In the genomic region with DNA sequence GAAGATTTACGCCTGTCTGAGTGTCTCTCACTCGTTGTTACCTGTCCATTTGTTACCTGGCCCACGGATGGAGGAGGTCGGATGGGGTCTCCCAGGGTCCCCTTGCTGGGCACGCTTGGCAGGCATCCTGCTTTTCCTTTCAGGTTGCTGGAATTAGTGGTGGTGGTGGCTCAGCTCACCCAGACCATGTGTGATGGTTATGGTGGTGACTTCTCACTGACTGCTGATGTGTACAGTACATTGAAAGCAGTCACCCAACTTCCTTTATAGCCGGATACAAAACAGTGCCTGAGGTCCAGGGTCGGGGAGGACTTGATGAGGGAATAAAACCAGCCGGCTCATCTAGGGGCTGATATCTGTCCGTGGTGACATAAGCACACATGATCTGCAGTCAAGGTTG, we compare ENCODE assay signal across 12 cellular contexts. TPM values are rescaled to one million over a fixed set of nuclear protein-coding genes. Genes with fewer than 3 reads are reported as not detected.
A peak's percentile ranks its signal among the peaks of the same experiment; 100 is the strongest.
DNase-seq lines count a peak whose midpoint lies in the region; ATAC-seq, FAIRE-seq and TF ChIP-seq lines count a peak whose summit lies in the region.
"Had no signal": no experiment of that assay in that cellular context is flagged by ENCODE, and none has a peak within 500 bp of the region (broad histone marks: within the 10 kb centered on the region; RNA-seq: fewer than 3 reads in every experiment).

No MANE protein-coding gene starts in this region.

- H3K9ac ChIP-seq in HepG2 (ENCODE audit: insufficient read depth, low read depth, low read length) = no peak overlapping the region

- TF ChIP-seq RAD21 in A549 (conservative IDR thresholded peaks at IDR 0.05 in 1 of 2, IDR thresholded peaks at IDR 0.05 in 1 of 2) = no peak
- TF ChIP-seq RAD21 in HepG2 (CRISPR knock-in tag; IDR thresholded peaks at IDR 0.05) = no peak

- DNase-seq in A549 (ENCODE audit: low read depth in 1 of 2, low spot score in 1 of 2) (no peak), mesenteric fat pad (ENCODE audit: low spot score) (peak; percentile 69), left lobe of liver (ENCODE audit: low spot score) (no peak), NCI-H2227 treated with DMSO at 0.1 percent for 48 hours (lab: John Stamatoyannopoulos, UW) (no peak), HepG2 (ENCODE audit: low spot score) (no peak), upper lobe of left lung (no peak)
- DNase-seq in CD4-positive, alpha-beta T cell = no peak
- peak; percentile 40 for DNase-seq in activated CD8-positive, alpha-beta T cell treated with anti-CD3 and anti-CD28 coated beads, Interleukin-2, amount 10 ng/mL, durations not matched to agents 7 days and 5 days
- DNase-seq: foreskin fibroblast, GOT3, PC-9 had no signal

- no peaks in the 10 kb centered on the region for H3K27me3 ChIP-seq in CD4-positive, alpha-beta T cell (ENCODE audit: control insufficient read depth, insufficient read depth, low read length)
- H3K27me3 ChIP-seq in HepG2 (ENCODE audit: control insufficient read depth in 1 of 2, insufficient read depth in 2 of 2, low read length in 2 of 2) = no peaks in the 10 kb centered on the region
- H3K27me3 ChIP-seq in upper lobe of left lung = no peaks in the 10 kb centered on the region
- H3K27me3 ChIP-seq: ascending aorta had no signal

- H3K9me3 Mint-ChIP-seq in CD4-positive, alpha-beta T cell = no peaks in the 10 kb centered on the region
- H3K9me3 Mint-ChIP-seq in activated CD8-positive, alpha-beta T cell treated with anti-CD3 and anti-CD28 coated beads, Interleukin-2, amount 10 ng/mL, durations not matched to agents 7 days and 5 days (ENCODE audit: insufficient read depth) = no peaks in the 10 kb centered on the region

- H3K36me3 Mint-ChIP-seq in CD4-positive, alpha-beta T cell (ENCODE audit: low read depth) = no peaks in the 10 kb centered on the region
- peaks cover 1% of the 10 kb centered on the region for H3K36me3 Mint-ChIP-seq in activated CD8-positive, alpha-beta T cell treated with anti-CD3 and anti-CD28 coated beads, Interleukin-2, amount 10 ng/mL, durations not matched to agents 7 days and 5 days (ENCODE audit: low read depth)

- no peak overlapping the region for H2AFZ ChIP-seq in HepG2 (ENCODE audit: low read length)
- H2AFZ ChIP-seq: PC-9 had no signal

- FAIRE-seq in A549 (lab: Jason Lieb, UNC) (no peak), HepG2 (lab: Jason Lieb, UNC) (no peak)

- in situ Hi-C loops in HepG2 (cut with HindIII; ENCODE audit: extremely low pct_ligation_motif_present, low pct_unique_long_range_greater_than_20kb) = no loop called here

- peak overlapping the region; percentile 88 for H3K27ac Mint-ChIP-seq in CD4-positive, alpha-beta T cell
- H3K27ac Mint-ChIP-seq in activated CD8-positive, alpha-beta T cell treated with anti-CD3 and anti-CD28 coated beads, Interleukin-2, amount 10 ng/mL, durations not matched to agents 7 days and 5 days = peak overlapping the region; percentile 76

- TF ChIP-seq POLR2A in A549 (IDR thresholded peaks at IDR 0.05; ENCODE audit: low read length) (no peak), HepG2 (IDR thresholded peaks at IDR 0.05; ENCODE audit: insufficient read depth in 1 of 2, low read depth in 2 of 2, low read length in 2 of 2) (no peak), upper lobe of left lung (IDR thresholded peaks at IDR 0.05) (no peak)

- H3K27me3 Mint-ChIP-seq in CD4-positive, alpha-beta T cell = no peaks in the 10 kb centered on the region
- H3K27me3 Mint-ChIP-seq in activated CD8-positive, alpha-beta T cell treated with anti-CD3 and anti-CD28 coated beads, Interleukin-2, amount 10 ng/mL, durations not matched to agents 7 days and 5 days (ENCODE audit: low read depth) = no peaks in the 10 kb centered on the region

- H3K79me2 ChIP-seq in HepG2 (ENCODE audit: insufficient read depth, low read length) = peaks cover 51% of the 10 kb centered on the region

- TF ChIP-seq CTCF in A549 (IDR thresholded peaks at IDR 0.05) = no peak
- TF ChIP-seq CTCF in CD4-positive, alpha-beta T cell (IDR thresholded peaks at IDR 0.05) = no peak
- no peak for TF ChIP-seq CTCF in HepG2 (CRISPR knock-in tag; IDR thresholded peaks at IDR 0.05)
- TF ChIP-seq CTCF in upper lobe of left lung (IDR thresholded peaks at IDR 0.05) = no peak

- CTCF ChIA-PET in A549 (lab: Yijun Ruan, JAX) = interaction anchor here (1.2 to 2.9 kb wide), 7 partner anchors 9 to 208 kb away, joined by 3 to 14 read pairs (median 5); no protein-coding TSS in a partner anchor
- CTCF ChIA-PET in CD4-positive, alpha-beta T cell (lab: Charles Lee) = interaction anchor here (0.5 to 2.0 kb wide), 4 partner anchors 11 to 307 kb away, joined by 3 to 9 read pairs (median 4); no protein-coding TSS in a partner anchor
- CTCF ChIA-PET in activated CD8-positive, alpha-beta T cell treated with anti-CD3 and anti-CD28 coated beads, Interleukin-2, amount 10 ng/mL, durations not matched to agents 7 days and 5 days (lab: Charles Lee) = interaction anchor here (1.3 to 5.1 kb wide), 6 partner anchors 9 to 208 kb away, joined by 3 to 32 read pairs (median 9); no protein-coding TSS in a partner anchor
- CTCF ChIA-PET in HepG2 (lab: Yijun Ruan, JAX; ENCODE audit: low intra/inter-chr PET ratio, low total read pairs) = no interaction called here

- intact Hi-C loops in CD4-positive, alpha-beta T cell (cut with DNase I, micrococcal nuclease) = no loop called here
- intact Hi-C loops in HepG2 (cut with micrococcal nuclease; ENCODE audit: unreplicated experiment) = no loop called here

- H3K4me1 ChIP-seq in A549 (peaks cover 67% of the 10 kb centered on the region), HepG2 (ENCODE audit: insufficient read depth, low read length) (peaks cover 48% of the 10 kb centered on the region), upper lobe of left lung (peaks cover 77 to 91% (median 82%) of the 10 kb centered on the region in 4 donors)

- WGBS in A549 (ENCODE audit: missing lambda C conversion rate) = 88% methylated on average over 9 of the region's 9 CpGs
- 96% methylated on average over 9 of the region's 9 CpGs for WGBS in HepG2 (ENCODE audit: low lambda C conversion rate)
- 76 to 85% methylated on average over 9 of the region's 9 CpGs for WGBS in upper lobe of left lung, 2 donors

- TF ChIP-seq EP300 in A549 (IDR thresholded peaks at IDR 0.05) (no peak), HepG2 (IDR thresholded peaks at IDR 0.05; ENCODE audit: low read depth in 2 of 2, low read length in 2 of 2) (no peak), HepG2 (CRISPR knock-in tag; IDR thresholded peaks at IDR 0.05; ENCODE audit: borderline replicate concordance) (no peak), upper lobe of left lung (IDR thresholded peaks at IDR 0.05) (no peak)

- BruUV-seq in HepG2 (replicated peaks; lab: Mats Ljungman, UMichigan) = no TSS peak

- no peaks in the 10 kb centered on the region; a peak in 1 of 5 replicates for H3K36me3 ChIP-seq in HepG2 (replicated peaks in 1 of 2; ENCODE audit: control insufficient read depth in 1 of 2, insufficient read depth in 2 of 2, low read length in 2 of 2)
- no peaks in the 10 kb centered on the region for H3K36me3 ChIP-seq in upper lobe of left lung
- H3K36me3 ChIP-seq: ascending aorta had no signal

- H3K4me2 ChIP-seq in A549 = peak overlapping the region; percentile 25; the same call in 1 of the 3 replicates
- no peak overlapping the region for H3K4me2 ChIP-seq in HepG2 (ENCODE audit: low read depth, low read length)
- H3K4me2 ChIP-seq: PC-9 had no signal

- H4K20me1 ChIP-seq in HepG2 (ENCODE audit: insufficient read depth, low read length) = peaks cover 15% of the 10 kb centered on the region; the same call in 1 of the 2 replicates

- POLR2A ChIA-PET in A549 (lab: Yijun Ruan, JAX) (no interaction called here), HepG2 (lab: Yijun Ruan, JAX) (no interaction called here)
- POLR2A ChIA-PET in CD4-positive, alpha-beta T cell (lab: Charles Lee) = interaction anchor here (0.6 to 2.4 kb wide), 9 partner anchors 9 to 217 kb away, joined by 3 to 9 read pairs (median 5); partner anchors contain the start of genes DYRK3 and FCMR
- POLR2A ChIA-PET in activated CD8-positive, alpha-beta T cell treated with anti-CD3 and anti-CD28 coated beads, Interleukin-2, amount 10 ng/mL, durations not matched to agents 7 days and 5 days (lab: Charles Lee) = interaction anchor here (0.5 to 1.1 kb wide), 4 partner anchors 11 to 30 kb away, joined by 3 to 5 read pairs (median 4); no protein-coding TSS in a partner anchor

- peak overlapping the region; percentile 54 for H3K4me3 Mint-ChIP-seq in CD4-positive, alpha-beta T cell
- H3K4me3 Mint-ChIP-seq in activated CD8-positive, alpha-beta T cell treated with anti-CD3 and anti-CD28 coated beads, Interleukin-2, amount 10 ng/mL, durations not matched to agents 7 days and 5 days = peak overlapping the region; percentile 19

- H3K9me3 ChIP-seq in A549 (no peaks in the 10 kb centered on the region), HepG2 (ENCODE audit: low read length) (no peaks in the 10 kb centered on the region), upper lobe of left lung (no peaks in the 10 kb centered on the region)
- no peaks in the 10 kb centered on the region for H3K9me3 ChIP-seq in CD4-positive, alpha-beta T cell (ENCODE audit: control insufficient read depth, low read length)
- H3K9me3 ChIP-seq: ascending aorta had no signal

- H3K27ac ChIP-seq in A549 (no peak overlapping the region; a peak in 1 of 6 replicates), HepG2 (ENCODE audit: extremely low read length, insufficient read depth, low read length) (no peak overlapping the region), upper lobe of left lung (no peak overlapping the region)
- no peak overlapping the region for H3K27ac ChIP-seq in CD4-positive, alpha-beta T cell (ENCODE audit: low read depth, low read length)
- H3K27ac ChIP-seq: PC-9 had no signal

- H3K4me1 Mint-ChIP-seq in CD4-positive, alpha-beta T cell (ENCODE audit: low read depth) = peaks cover 93% of the 10 kb centered on the region
- H3K4me1 Mint-ChIP-seq in activated CD8-positive, alpha-beta T cell treated with anti-CD3 and anti-CD28 coated beads, Interleukin-2, amount 10 ng/mL, durations not matched to agents 7 days and 5 days (ENCODE audit: low read depth) = peaks cover 84% of the 10 kb centered on the region

- H3K4me3 ChIP-seq in A549 (no peak overlapping the region), HepG2 (replicated peaks in 1 of 3; ENCODE audit: insufficient read depth in 1 of 3, low read depth in 2 of 3, low read length in 3 of 3) (no peak overlapping the region), upper lobe of left lung (no peak overlapping the region)
- H3K4me3 ChIP-seq: ascending aorta, PC-9 had no signal

- ATAC-seq in A549 (no peak), left lobe of liver (no peak), HepG2 (no peak), upper lobe of left lung (ENCODE audit: low FRiP score in 2 of 2) (no peak)
- no peak for ATAC-seq in CD4-positive, alpha-beta T cell (ENCODE audit: poor library complexity)
- ATAC-seq in activated CD8-positive, alpha-beta T cell treated with anti-CD3 and anti-CD28 coated beads, Interleukin-2, amount 10 ng/mL, durations not matched to agents 7 days and 5 days = peak; percentile 68

RNA-seq across cellular contexts. Expression of gene MAPKAPK2, which starts 19.5 kb away (rescaled TPM):
- polyA plus RNA-seq in A549 (2011; rRNA removed) (37.2 and 48.5 TPM in 2 replicates), A549 (2017; fragmentation: RNase III; extraction: RNeasy Plus Mini Kit Qiagen cat#74134 plus additional on column Dnase treatment) (36.5 to 43.8 TPM (median 43.0 TPM) in 3 replicates), HepG2 (2011; rRNA removed) (34.0 and 40.1 TPM in 2 replicates)
- 34.3 and 42.5 TPM in 2 replicates for polyA plus RNA-seq in A549 (2012; cell fraction: cytosol; rRNA removed)
- 62.0 and 66.6 TPM in 2 replicates for polyA plus RNA-seq in A549 (2012; cell fraction: nucleus; rRNA removed)
- 49.2 and 51.4 TPM in 2 replicates for polyA minus RNA-seq in A549 (2011; rRNA and poly(A)+ RNA removed)
- total RNA-seq in CD4-positive, alpha-beta T cell = 100 to 1,000 TPM; 157 to 166 TPM
- total RNA-seq in activated CD8-positive, alpha-beta T cell treated with anti-CD3 and anti-CD28 coated beads, Interleukin-2, amount 10 ng/mL, durations not matched to agents 7 days and 5 days = 10 to 100 TPM; 59.0 to 61.3 TPM
- total RNA-seq in mesenteric fat pad (103 TPM), left lobe of liver (41.0 TPM), HepG2 (2016; rRNA removed; fragmentation: Illumina TruSeq; extraction: Trizol) (14.5 and 16.6 TPM in 2 replicates), upper lobe of left lung (100 to 1,000 TPM in 2 of 6 donors, 10 to 100 TPM in 4; 64.8 to 135 (median 84.3) TPM)
- 11.7 and 13.0 TPM in 2 replicates for total RNA-seq in HepG2 (2016; cell fraction: cytosol; rRNA removed; fragmentation: Illumina TruSeq; extraction: Trizol; ENCODE audit: low read depth)
- 11.8 and 16.6 TPM in 2 replicates for total RNA-seq in HepG2 (2016; cell fraction: insoluble cytoplasmic fraction; rRNA removed; fragmentation: Illumina TruSeq; extraction: Trizol)
- 26.9 and 28.5 TPM in 2 replicates for total RNA-seq in HepG2 (2016; cell fraction: membrane; rRNA removed; fragmentation: Illumina TruSeq; extraction: Trizol)
- 15.3 TPM in 2 replicates for total RNA-seq in HepG2 (2016; cell fraction: nucleus; rRNA removed; fragmentation: Illumina TruSeq; extraction: Trizol)
- 28.8 and 30.9 TPM in 2 replicates for polyA plus RNA-seq in HepG2 (2011; cell fraction: cytosol; rRNA removed)
- 60.6 and 63.0 TPM in 2 replicates for polyA plus RNA-seq in HepG2 (2011; cell fraction: nucleus; rRNA removed)
- 17.3 and 31.0 TPM in 2 replicates for polyA plus RNA-seq in HepG2 (2012)
- 13.8 and 14.2 TPM in 2 replicates for polyA plus RNA-seq in HepG2 (2016; cell fraction: cytosol; fragmentation: Illumina TruSeq; extraction: Trizol; ENCODE audit: low read depth)
- polyA plus RNA-seq in HepG2 (2016; cell fraction: insoluble cytoplasmic fraction; fragmentation: Illumina TruSeq; extraction: Trizol; ENCODE audit: low read depth) = 17.8 and 22.4 TPM in 2 replicates
- 32.7 and 35.8 TPM in 2 replicates for polyA plus RNA-seq in HepG2 (2016; cell fraction: membrane; fragmentation: Illumina TruSeq; extraction: Trizol; ENCODE audit: low read depth)
- 41.1 and 43.4 TPM in 2 replicates for polyA plus RNA-seq in HepG2 (2016; cell fraction: nucleus; fragmentation: Illumina TruSeq; extraction: Trizol; ENCODE audit: insufficient read depth, low read depth)
- 50.0 and 68.4 TPM in 2 replicates for polyA minus RNA-seq in HepG2 (2011; rRNA and poly(A)+ RNA removed; ENCODE audit: low replicate concordance)
- 15.6 and 16.3 TPM in 2 replicates for polyA minus RNA-seq in HepG2 (2011; cell fraction: cytosol; rRNA and poly(A)+ RNA removed)
- polyA minus RNA-seq in HepG2 (2011; cell fraction: nucleus; rRNA and poly(A)+ RNA removed) = 24.2 and 25.9 TPM in 2 replicates

Comparison
In these comparisons a context has a peak if more than half of its experiments do, and no peak if none do; other contexts are left out.
1. DNase-seq: peak in activated CD8-positive, alpha-beta T cell treated with anti-CD3 and anti-CD28 coated beads, Interleukin-2, amount 10 ng/mL, durations not matched to agents 7 days and 5 days (single experiment) and mesenteric fat pad (single experiment); none in A549 (0 of 2), CD4-positive, alpha-beta T cell (0 of 10), left lobe of liver (single experiment), NCI-H2227 treated with DMSO at 0.1 percent for 48 hours (single experiment), HepG2 (single experiment) and upper lobe of left lung (0 of 2).
2. POLR2A ChIA-PET loops: an anchor here in CD4-positive, alpha-beta T cell (0.6 to 2.4 kb wide) and activated CD8-positive, alpha-beta T cell treated with anti-CD3 and anti-CD28 coated beads, Interleukin-2, amount 10 ng/mL, durations not matched to agents 7 days and 5 days (0.5 to 1.1 kb wide); none called in A549 and HepG2.